In the genomic region with DNA sequence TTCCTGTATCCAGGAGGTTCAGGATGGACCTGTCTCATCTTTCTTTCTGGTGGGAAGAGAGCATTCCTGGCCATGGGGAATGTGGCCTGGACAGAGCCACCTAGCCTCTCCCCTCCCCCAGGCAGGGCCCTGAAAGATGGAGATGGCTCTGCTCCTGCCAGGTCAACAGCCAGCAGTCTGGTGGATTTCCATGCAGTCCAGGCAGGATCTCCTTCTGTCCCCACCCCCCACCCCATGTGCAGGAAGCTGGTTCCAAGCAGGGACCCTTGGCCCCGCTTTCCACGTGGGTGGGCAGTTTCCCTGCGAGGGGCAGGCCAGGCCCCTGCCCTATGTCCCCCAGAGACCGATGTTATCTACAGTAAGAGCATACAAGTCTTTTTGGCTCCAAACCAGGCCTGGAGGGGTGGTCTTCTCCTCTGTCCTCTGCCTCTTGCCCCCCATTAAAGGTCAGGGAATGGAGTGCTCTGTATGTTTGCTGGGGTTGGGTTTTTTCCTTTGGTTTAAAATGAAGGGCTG, we compare ENCODE assay signal across 15 cellular contexts.
DNase-seq lines count a peak whose midpoint lies in the region; ATAC-seq and TF ChIP-seq lines count a peak whose summit lies in the region.
"Had no signal": no experiment of that assay in that cellular context is flagged by ENCODE, and none has a peak within 500 bp of the region (broad histone marks: within the 10 kb centered on the region; RNA-seq: fewer than 3 reads in every experiment).

No MANE protein-coding gene starts in this region.

- H3K9me3 Mint-ChIP-seq in activated CD4-positive, alpha-beta memory T cell treated with anti-CD3 and anti-CD28 coated beads, Interleukin-2, amount 10 ng/mL, durations not matched to agents 7 days and 5 days, result no peaks in the 10 kb centered on the region

- no peaks in the 10 kb centered on the region for H3K9me3 ChIP-seq in cardiac muscle cell (ENCODE audit: low read depth)
- H3K9me3 ChIP-seq in muscle layer of colon (ENCODE audit: low read length), result no peaks in the 10 kb centered on the region
- H3K9me3 ChIP-seq: colonic mucosa had no signal

- peaks cover 88% of the 10 kb centered on the region for H3K4me1 Mint-ChIP-seq in activated CD4-positive, alpha-beta memory T cell treated with anti-CD3 and anti-CD28 coated beads, Interleukin-2, amount 10 ng/mL, durations not matched to agents 7 days and 5 days

- WGBS in urinary bladder, result 37% methylated on average over 4 of the region's 4 CpGs

- H3K27ac Mint-ChIP-seq in activated CD4-positive, alpha-beta memory T cell treated with anti-CD3 and anti-CD28 coated beads, Interleukin-2, amount 10 ng/mL, durations not matched to agents 7 days and 5 days, result peak overlapping the region; percentile 75

- intact Hi-C loops in Right ventricle myocardium inferior (cut with DNase I), result no loop called here

- H3K4me3 Mint-ChIP-seq in activated CD4-positive, alpha-beta memory T cell treated with anti-CD3 and anti-CD28 coated beads, Interleukin-2, amount 10 ng/mL, durations not matched to agents 7 days and 5 days, result no peak overlapping the region

- H3K9ac ChIP-seq in muscle layer of colon (ENCODE audit: low read length), result no peak overlapping the region

- CTCF ChIA-PET in activated CD4-positive, alpha-beta memory T cell treated with anti-CD3 and anti-CD28 coated beads, Interleukin-2, amount 10 ng/mL, durations not matched to agents 7 days and 5 days (lab: Charles Lee), result no interaction called here

- DNase-seq in cardiac muscle cell (ENCODE audit: low read depth in 1 of 2, low spot score in 1 of 2), result no peak
- no peak for DNase-seq in Right ventricle myocardium inferior (ENCODE audit: missing footprints)
- no peak for DNase-seq in activated CD4-positive, alpha-beta memory T cell treated with anti-CD3 and anti-CD28 coated beads, Interleukin-2, amount 10 ng/mL, durations not matched to agents 7 days and 5 days
- DNase-seq in NCI-H748 treated with DMSO at 0.1 percent for 48 hours (lab: John Stamatoyannopoulos, UW), result no peak
- DNase-seq: activated gamma-delta T cell; AML-193; colonic mucosa; left colon; PC-9; posterior cingulate gyrus; stimulated activated CD4-positive, alpha-beta T cell treated with anti-CD3 and anti-CD28 coated beads, Interleukin-4, amount 100 ng/mL, for 1 hour had no signal

- H3K27ac ChIP-seq in cardiac muscle cell (peak overlapping the region; percentile 47), muscle layer of colon (ENCODE audit: low read depth, low read length) (peak overlapping the region; percentile 70), urinary bladder (ENCODE audit: low read depth) (peak overlapping the region; percentile 42)
- H3K27ac ChIP-seq: colonic mucosa, PC-9 had no signal

- peaks cover 41% of the 10 kb centered on the region for H3K36me3 Mint-ChIP-seq in activated CD4-positive, alpha-beta memory T cell treated with anti-CD3 and anti-CD28 coated beads, Interleukin-2, amount 10 ng/mL, durations not matched to agents 7 days and 5 days (ENCODE audit: low read depth)

- H3K4me3 ChIP-seq in cardiac muscle cell (no peak overlapping the region), muscle layer of colon (ENCODE audit: low read depth in 1 of 2, low read length in 2 of 2) (no peak overlapping the region), urinary bladder (ENCODE audit: low read depth, low read length) (no peak overlapping the region)
- H3K4me3 ChIP-seq: colonic mucosa, PC-9 had no signal

- no peak for TF ChIP-seq CTCF in cardiac muscle cell (IDR thresholded peaks at IDR 0.05; ENCODE audit: low read depth, low read length)

- H3K27me3 ChIP-seq in cardiac muscle cell (no peaks in the 10 kb centered on the region), muscle layer of colon (ENCODE audit: control insufficient read depth in 1 of 2, insufficient read depth in 2 of 2, low read length in 2 of 2) (no peaks in the 10 kb centered on the region)
- H3K27me3 ChIP-seq: colonic mucosa had no signal

- no peaks in the 10 kb centered on the region for H3K36me3 ChIP-seq in cardiac muscle cell
- no peaks in the 10 kb centered on the region for H3K36me3 ChIP-seq in muscle layer of colon (ENCODE audit: insufficient read depth, low read length)
- no peaks in the 10 kb centered on the region for H3K36me3 ChIP-seq in urinary bladder (ENCODE audit: insufficient read depth)
- H3K36me3 ChIP-seq: colonic mucosa had no signal

- POLR2A ChIA-PET in activated CD4-positive, alpha-beta memory T cell treated with anti-CD3 and anti-CD28 coated beads, Interleukin-2, amount 10 ng/mL, durations not matched to agents 7 days and 5 days (lab: Charles Lee), result interaction anchor here (1.2 to 2.1 kb wide), 3 partner anchors 9 to 25 kb away, joined by 3 to 14 read pairs (median 7); no protein-coding TSS in a partner anchor

- ATAC-seq in Right ventricle myocardium inferior (no peak), GM19455 (IDR thresholded peaks at IDR 0.05; ENCODE audit: unreplicated experiment) (no peak), HG03025 (IDR thresholded peaks at IDR 0.05; ENCODE audit: low FRiP score, unreplicated experiment) (no peak)
- ATAC-seq: left colon had no signal

- H3K4me1 ChIP-seq in cardiac muscle cell (ENCODE audit: low read depth) (peaks cover 57% of the 10 kb centered on the region), muscle layer of colon (ENCODE audit: insufficient read depth, low read length) (peaks cover 92% of the 10 kb centered on the region), urinary bladder (ENCODE audit: insufficient read depth) (peaks cover 8% of the 10 kb centered on the region)

- H3K27me3 Mint-ChIP-seq in activated CD4-positive, alpha-beta memory T cell treated with anti-CD3 and anti-CD28 coated beads, Interleukin-2, amount 10 ng/mL, durations not matched to agents 7 days and 5 days, result no peaks in the 10 kb centered on the region
